ENCODE assay signal across 15 cellular contexts in the genomic region with DNA sequence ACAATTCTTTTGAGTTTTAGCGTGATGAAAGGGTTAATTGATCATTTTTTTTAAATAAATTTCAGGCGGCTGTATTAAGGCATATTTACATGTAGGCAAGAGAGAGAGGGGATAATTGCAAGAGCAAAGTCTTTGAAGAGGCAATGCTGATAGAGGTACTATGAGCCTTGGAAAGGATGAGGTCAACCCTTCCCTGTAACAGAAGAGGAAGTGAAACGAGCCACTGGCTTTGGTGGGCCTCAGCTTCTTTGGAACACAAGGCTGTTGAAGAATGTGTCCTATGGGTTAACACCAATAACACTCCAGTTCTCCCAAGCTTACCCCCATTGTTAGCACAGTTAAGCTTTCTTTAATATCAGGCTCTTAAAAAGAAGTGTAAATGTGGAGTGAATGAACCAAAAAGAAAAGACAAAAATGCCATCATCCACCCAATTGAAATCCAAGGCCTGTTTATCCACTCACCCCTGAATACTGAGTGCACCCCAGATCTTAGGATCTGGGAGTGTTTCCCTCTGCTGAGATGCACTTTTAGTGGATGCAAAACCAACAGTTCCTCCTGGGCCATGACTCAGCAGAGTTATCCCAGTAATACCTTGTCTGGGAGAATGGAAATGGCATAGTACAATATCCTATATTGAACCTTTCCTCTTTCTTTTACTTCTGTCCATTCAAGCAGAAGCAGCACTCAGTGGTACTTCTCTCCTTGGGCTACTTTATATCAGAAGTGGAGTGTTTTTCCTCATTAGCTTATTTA.
DNase-seq lines count a peak whose midpoint lies in the region; ATAC-seq and TF ChIP-seq lines count a peak whose summit lies in the region.
"Had no signal": no experiment of that assay in that cellular context is flagged by ENCODE, and none has a peak within 500 bp of the region (broad histone marks: within the 10 kb centered on the region; RNA-seq: fewer than 3 reads in every experiment).

No MANE protein-coding gene starts in this region.

- H3K36me3 Mint-ChIP-seq in activated CD8-positive, alpha-beta T cell treated with anti-CD3 and anti-CD28 coated beads for 36 hours (ENCODE audit: low read depth): no peaks in the 10 kb centered on the region
- H3K36me3 Mint-ChIP-seq: activated CD4-positive, alpha-beta memory T cell treated with anti-CD3 and anti-CD28 coated beads for 36 hours; CD4-positive, alpha-beta memory T cell had no signal

- no peak for TF ChIP-seq CTCF in RWPE1 (conservative IDR thresholded peaks at IDR 0.05; ENCODE audit: low read depth)
- no peak for TF ChIP-seq CTCF in activated CD8-positive, alpha-beta T cell treated with anti-CD3 and anti-CD28 coated beads for 36 hours (IDR thresholded peaks at IDR 0.05)

- POLR2A ChIA-PET in RWPE1 (lab: Yijun Ruan, JAX; ENCODE audit: low non-redundant PET): no interaction called here
- POLR2A ChIA-PET in activated CD8-positive, alpha-beta T cell treated with anti-CD3 and anti-CD28 coated beads for 36 hours (lab: Charles Lee): no interaction called here

- ATAC-seq in GM19351 (IDR thresholded peaks at IDR 0.05; ENCODE audit: unreplicated experiment) (peak; percentile 72), HG02610 (IDR thresholded peaks at IDR 0.05; ENCODE audit: unreplicated experiment) (peak; percentile 38), HG03432 (IDR thresholded peaks at IDR 0.05; ENCODE audit: unreplicated experiment) (peak; percentile 63)
- no peak for ATAC-seq in activated CD8-positive, alpha-beta T cell treated with anti-CD3 and anti-CD28 coated beads for 36 hours
- ATAC-seq: left lung; natural killer cell treated with Interleukin-12 subunit alpha and Interleukin-12 subunit beta and Interleukin-15 and Interleukin-18, amount 100 ng/mL, for 72 hours had no signal

- H3K4me1 Mint-ChIP-seq in activated CD8-positive, alpha-beta T cell treated with anti-CD3 and anti-CD28 coated beads for 36 hours (ENCODE audit: low read depth): no peaks in the 10 kb centered on the region

- H3K9me3 Mint-ChIP-seq in activated CD8-positive, alpha-beta T cell treated with anti-CD3 and anti-CD28 coated beads for 36 hours: peaks cover 7% of the 10 kb centered on the region

- H3K27me3 Mint-ChIP-seq in activated CD8-positive, alpha-beta T cell treated with anti-CD3 and anti-CD28 coated beads for 36 hours: no peaks in the 10 kb centered on the region
- H3K27me3 Mint-ChIP-seq: activated CD4-positive, alpha-beta memory T cell treated with anti-CD3 and anti-CD28 coated beads for 36 hours; CD4-positive, alpha-beta memory T cell; natural killer cell treated with Interleukin-12 subunit alpha and Interleukin-12 subunit beta and Interleukin-15 and Interleukin-18, amount 100 ng/mL, for 72 hours had no signal

- H3K27ac Mint-ChIP-seq in activated CD8-positive, alpha-beta T cell treated with anti-CD3 and anti-CD28 coated beads for 36 hours: no peak overlapping the region
- H3K27ac Mint-ChIP-seq: activated CD4-positive, alpha-beta memory T cell treated with anti-CD3 and anti-CD28 coated beads for 36 hours; CD4-positive, alpha-beta memory T cell; natural killer cell treated with Interleukin-12 subunit alpha and Interleukin-12 subunit beta and Interleukin-15 and Interleukin-18, amount 100 ng/mL, for 72 hours had no signal

- no peak for DNase-seq in RWPE1 (ENCODE audit: low spot score)
- DNase-seq in NOMO-1 treated with DMSO at 0.1 percent for 48 hours (lab: John Stamatoyannopoulos, UW; ENCODE audit: unreplicated experiment): no peak
- DNase-seq in activated CD8-positive, alpha-beta T cell treated with anti-CD3 and anti-CD28 coated beads for 36 hours: no peak
- DNase-seq in NCI-H774 (lab: John Stamatoyannopoulos, UW): no peak
- DNase-seq: activated CD4-positive, alpha-beta memory T cell treated with anti-CD3 and anti-CD28 coated beads for 36 hours; activated naive CD4-positive, alpha-beta T cell treated with Interleukin-2 at 50 U/mL for 16 hours; left lung; Peyer's patch had no signal

- CTCF ChIA-PET in RWPE1 (lab: Yijun Ruan, JAX): no interaction called here
- CTCF ChIA-PET in activated CD8-positive, alpha-beta T cell treated with anti-CD3 and anti-CD28 coated beads for 36 hours (lab: Charles Lee): no interaction called here

- no peak overlapping the region for H3K27ac ChIP-seq in RWPE1
- H3K27ac ChIP-seq: epithelial cell of prostate, left lung, Peyer's patch, thoracic aorta had no signal

- H3K4me3 Mint-ChIP-seq in activated CD8-positive, alpha-beta T cell treated with anti-CD3 and anti-CD28 coated beads for 36 hours: no peak overlapping the region
- H3K4me3 Mint-ChIP-seq: activated CD4-positive, alpha-beta memory T cell treated with anti-CD3 and anti-CD28 coated beads for 36 hours; CD4-positive, alpha-beta memory T cell; natural killer cell treated with Interleukin-12 subunit alpha and Interleukin-12 subunit beta and Interleukin-15 and Interleukin-18, amount 100 ng/mL, for 72 hours had no signal

- intact Hi-C loops in activated CD8-positive, alpha-beta T cell treated with anti-CD3 and anti-CD28 coated beads for 36 hours (cut with micrococcal nuclease): no loop called here
